In the genomic region with DNA sequence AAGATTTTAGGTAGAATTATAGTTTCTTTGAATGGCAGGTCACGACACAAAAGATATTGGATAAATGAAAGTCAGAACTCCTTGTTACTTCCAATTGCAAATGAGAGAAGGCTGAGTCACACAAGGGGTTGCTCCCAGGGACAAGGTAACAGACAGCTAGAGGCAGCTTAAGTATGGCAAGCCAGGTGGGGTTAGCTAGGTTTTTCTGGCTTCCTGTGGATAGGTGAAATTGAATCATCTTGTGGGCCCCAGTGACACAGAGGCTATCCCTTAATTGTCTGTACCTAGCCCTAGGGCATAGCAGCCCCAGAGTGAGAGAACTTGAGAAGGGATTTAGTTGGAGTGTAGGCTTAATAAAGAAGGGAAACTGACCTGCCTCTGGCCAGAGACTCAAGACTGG, we compare ENCODE assay signal across 14 cellular contexts.
"Had no signal": no experiment of that assay in that cellular context is flagged by ENCODE, and none has a peak within 500 bp of the region (broad histone marks: within the 10 kb centered on the region; RNA-seq: fewer than 3 reads in every experiment).

No MANE protein-coding gene starts in this region.

- DNase-seq: activated CD4-positive, alpha-beta T cell treated with anti-CD3 and anti-CD28 coated beads, Interleukin-2, amount 50 U/mL, for 4 hours; activated naive CD4-positive, alpha-beta T cell treated with Interleukin-2 at 50 U/mL for 16 hours; anterior cingulate cortex; brain microvascular endothelial cell; effector memory CD8-positive, alpha-beta T cell; psoas muscle; right lobe of liver; T-helper 9 cell; trophoblast cell had no signal

- H3K27me3 Mint-ChIP-seq: activated T-helper 17 cell treated with anti-CD3 and anti-CD28 coated beads, Interleukin-2, amount 50 U/mL, for 72 hours; dendritic cell treated with granulocyte-macrophage colony-stimulating factor and Interleukin-4, amounts not matched to agents 40 ng/mL and 50 ng/mL, for 4 days; effector memory CD8-positive, alpha-beta T cell; stimulated activated naive CD8-positive, alpha-beta T cell treated with anti-CD3 and anti-CD28 coated beads, Interleukin-15, Interleukin-2, amounts not matched to agents 100 ng/mL and 50 ng/mL, for 24 hours had no signal

- ATAC-seq: activated CD4-positive, CD25-positive, alpha-beta regulatory T cell treated with anti-CD3 and anti-CD28 coated beads, Interleukin-2, amount 50 U/mL, for 24 hours; activated T-helper 17 cell treated with anti-CD3 and anti-CD28 coated beads, Interleukin-2, amount 50 U/mL, for 72 hours; effector memory CD8-positive, alpha-beta T cell; psoas muscle; right lobe of liver had no signal

- H3K27ac Mint-ChIP-seq: activated T-helper 17 cell treated with anti-CD3 and anti-CD28 coated beads, Interleukin-2, amount 50 U/mL, for 72 hours; dendritic cell treated with granulocyte-macrophage colony-stimulating factor and Interleukin-4, amounts not matched to agents 40 ng/mL and 50 ng/mL, for 4 days; effector memory CD8-positive, alpha-beta T cell; stimulated activated naive CD8-positive, alpha-beta T cell treated with anti-CD3 and anti-CD28 coated beads, Interleukin-15, Interleukin-2, amounts not matched to agents 100 ng/mL and 50 ng/mL, for 24 hours had no signal

- H3K4me1 ChIP-seq: psoas muscle, right lobe of liver, suprapubic skin had no signal

- H3K4me3 ChIP-seq: psoas muscle, right lobe of liver, suprapubic skin had no signal

- H3K4me1 Mint-ChIP-seq: activated T-helper 17 cell treated with anti-CD3 and anti-CD28 coated beads, Interleukin-2, amount 50 U/mL, for 72 hours had no signal

- H3K4me3 Mint-ChIP-seq: activated T-helper 17 cell treated with anti-CD3 and anti-CD28 coated beads, Interleukin-2, amount 50 U/mL, for 72 hours; dendritic cell treated with granulocyte-macrophage colony-stimulating factor and Interleukin-4, amounts not matched to agents 40 ng/mL and 50 ng/mL, for 4 days; effector memory CD8-positive, alpha-beta T cell; stimulated activated naive CD8-positive, alpha-beta T cell treated with anti-CD3 and anti-CD28 coated beads, Interleukin-15, Interleukin-2, amounts not matched to agents 100 ng/mL and 50 ng/mL, for 24 hours had no signal

- H3K27me3 ChIP-seq: brain microvascular endothelial cell, right lobe of liver, suprapubic skin had no signal

- H3K9me3 ChIP-seq: psoas muscle, right lobe of liver had no signal

- H3K36me3 ChIP-seq: brain microvascular endothelial cell, right lobe of liver, suprapubic skin had no signal

- H3K27ac ChIP-seq: brain microvascular endothelial cell, psoas muscle, right lobe of liver, suprapubic skin had no signal
